1 cellular context compared by ENCODE assay signal in genomic region chr20:5715068-5715841, GRCh38.
A peak's percentile ranks its signal among the peaks of the same experiment; 100 is the strongest.
TF ChIP-seq lines count a peak whose summit lies in the region.

No MANE protein-coding gene starts in this region.

TF ChIP-seq in HepG2, 621 proteins besides CTCF, POLR2A, EP300 and RAD21 (continued from another document):
- TF ChIP-seq ZNF18 (CRISPR knock-in tag; IDR thresholded peaks at IDR 0.05; ENCODE audit: insufficient replicate concordance) (no peak), AKNA (CRISPR knock-in tag; IDR thresholded peaks at IDR 0.05; ENCODE audit: borderline replicate concordance) (no peak), HIVEP1 (CRISPR knock-in tag; IDR thresholded peaks at IDR 0.05) (no peak), SRSF4 (IDR thresholded peaks at IDR 0.05; ENCODE audit: low read depth, low read length, poor library complexity, severe bottlenecking) (no peak), REL (CRISPR knock-in tag; conservative IDR thresholded peaks at IDR 0.05) (no peak), ZFP36L1 (CRISPR knock-in tag; IDR thresholded peaks at IDR 0.05) (0 out of 2 replicates have a peak, but pooled peaks have one; percentile 22), HOXD1 (CRISPR knock-in tag; IDR thresholded peaks at IDR 0.05) (peak; percentile 42; the same call in 1 of the 2 replicates), ATF5 (CRISPR knock-in tag; IDR thresholded peaks at IDR 0.05; ENCODE audit: low read depth) (no peak), ZNF451 (CRISPR knock-in tag; IDR thresholded peaks at IDR 0.05) (no peak), GABPA (IDR thresholded peaks at IDR 0.05; ENCODE audit: low read depth, low read length) (no peak), GABPA (CRISPR knock-in tag; IDR thresholded peaks at IDR 0.05; ENCODE audit: low read depth) (no peak), RBFOX2 (IDR thresholded peaks at IDR 0.05; ENCODE audit: low read depth, low read length) (no peak), NR0B2 (CRISPR knock-in tag; IDR thresholded peaks at IDR 0.05) (no peak), IRF2 (CRISPR knock-in tag; IDR thresholded peaks at IDR 0.05) (no peak), ISX (CRISPR knock-in tag; conservative IDR thresholded peaks at IDR 0.05) (no peak), SOX13 (IDR thresholded peaks at IDR 0.05) (no peak), SOX13 (CRISPR knock-in tag; conservative IDR thresholded peaks at IDR 0.05 in 1 of 2, IDR thresholded peaks at IDR 0.05 in 1 of 2) (0 out of 4 replicates have a peak, but pooled peaks of 1 of the 2 experiments have one; percentile 37), ZNF232 (CRISPR knock-in tag; IDR thresholded peaks at IDR 0.05; ENCODE audit: borderline replicate concordance) (0 out of 2 replicates have a peak, but pooled peaks have one; percentile 30)
- TF ChIP-seq, protein P1, sequence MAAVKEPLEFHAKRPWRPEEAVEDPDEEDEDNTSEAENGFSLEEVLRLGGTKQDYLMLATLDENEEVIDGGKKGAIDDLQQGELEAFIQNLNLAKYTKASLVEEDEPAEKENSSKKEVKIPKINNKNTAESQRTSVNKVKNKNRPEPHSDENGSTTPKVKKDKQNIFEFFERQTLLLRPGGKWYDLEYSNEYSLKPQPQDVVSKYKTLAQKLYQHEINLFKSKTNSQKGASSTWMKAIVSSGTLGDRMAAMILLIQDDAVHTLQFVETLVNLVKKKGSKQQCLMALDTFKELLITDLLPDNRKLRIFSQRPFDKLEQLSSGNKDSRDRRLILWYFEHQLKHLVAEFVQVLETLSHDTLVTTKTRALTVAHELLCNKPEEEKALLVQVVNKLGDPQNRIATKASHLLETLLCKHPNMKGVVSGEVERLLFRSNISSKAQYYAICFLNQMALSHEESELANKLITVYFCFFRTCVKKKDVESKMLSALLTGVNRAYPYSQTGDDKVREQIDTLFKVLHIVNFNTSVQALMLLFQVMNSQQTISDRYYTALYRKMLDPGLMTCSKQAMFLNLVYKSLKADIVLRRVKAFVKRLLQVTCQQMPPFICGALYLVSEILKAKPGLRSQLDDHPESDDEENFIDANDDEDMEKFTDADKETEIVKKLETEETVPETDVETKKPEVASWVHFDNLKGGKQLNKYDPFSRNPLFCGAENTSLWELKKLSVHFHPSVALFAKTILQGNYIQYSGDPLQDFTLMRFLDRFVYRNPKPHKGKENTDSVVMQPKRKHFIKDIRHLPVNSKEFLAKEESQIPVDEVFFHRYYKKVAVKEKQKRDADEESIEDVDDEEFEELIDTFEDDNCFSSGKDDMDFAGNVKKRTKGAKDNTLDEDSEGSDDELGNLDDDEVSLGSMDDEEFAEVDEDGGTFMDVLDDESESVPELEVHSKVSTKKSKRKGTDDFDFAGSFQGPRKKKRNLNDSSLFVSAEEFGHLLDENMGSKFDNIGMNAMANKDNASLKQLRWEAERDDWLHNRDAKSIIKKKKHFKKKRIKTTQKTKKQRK (IDR thresholded peaks at IDR 0.05; ENCODE audit: low read length), result no peak
- TF ChIP-seq, protein P2, sequence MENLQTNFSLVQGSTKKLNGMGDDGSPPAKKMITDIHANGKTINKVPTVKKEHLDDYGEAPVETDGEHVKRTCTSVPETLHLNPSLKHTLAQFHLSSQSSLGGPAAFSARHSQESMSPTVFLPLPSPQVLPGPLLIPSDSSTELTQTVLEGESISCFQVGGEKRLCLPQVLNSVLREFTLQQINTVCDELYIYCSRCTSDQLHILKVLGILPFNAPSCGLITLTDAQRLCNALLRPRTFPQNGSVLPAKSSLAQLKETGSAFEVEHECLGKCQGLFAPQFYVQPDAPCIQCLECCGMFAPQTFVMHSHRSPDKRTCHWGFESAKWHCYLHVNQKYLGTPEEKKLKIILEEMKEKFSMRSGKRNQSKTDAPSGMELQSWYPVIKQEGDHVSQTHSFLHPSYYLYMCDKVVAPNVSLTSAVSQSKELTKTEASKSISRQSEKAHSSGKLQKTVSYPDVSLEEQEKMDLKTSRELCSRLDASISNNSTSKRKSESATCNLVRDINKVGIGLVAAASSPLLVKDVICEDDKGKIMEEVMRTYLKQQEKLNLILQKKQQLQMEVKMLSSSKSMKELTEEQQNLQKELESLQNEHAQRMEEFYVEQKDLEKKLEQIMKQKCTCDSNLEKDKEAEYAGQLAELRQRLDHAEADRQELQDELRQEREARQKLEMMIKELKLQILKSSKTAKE (CRISPR knock-in tag; IDR thresholded peaks at IDR 0.05; ENCODE audit: borderline replicate concordance), result no peak
TF ChIP-seq in HepG2: peak in this region for 9.
